ENCODE assay signal across 16 cellular contexts in the genomic region with DNA sequence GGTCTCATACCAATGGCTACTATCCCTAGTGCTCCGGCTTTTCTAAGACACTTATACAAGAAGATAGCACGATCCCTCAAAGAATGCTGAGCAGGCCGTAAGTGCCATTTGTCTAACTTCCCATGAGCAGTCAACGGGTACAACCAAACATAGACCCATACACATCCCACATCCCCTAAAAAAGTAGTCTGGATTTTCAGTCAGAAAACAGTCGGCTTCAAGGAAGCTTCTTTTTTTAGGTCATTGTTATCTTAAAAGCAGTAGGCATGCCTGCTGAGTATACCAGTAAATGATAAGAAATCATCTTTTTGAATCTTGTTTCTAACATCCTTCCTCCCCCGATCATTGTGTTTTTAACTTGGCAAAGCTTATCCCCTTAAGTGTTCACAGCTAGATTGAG. TPM values are rescaled to one million over a fixed set of nuclear protein-coding genes. Genes with fewer than 3 reads are reported as not detected.
A peak's percentile ranks its signal among the peaks of the same experiment; 100 is the strongest.
DNase-seq lines count a peak whose midpoint lies in the region; ATAC-seq and TF ChIP-seq lines count a peak whose summit lies in the region.
"Had no signal": no experiment of that assay in that cellular context is flagged by ENCODE, and none has a peak within 500 bp of the region (broad histone marks: within the 10 kb centered on the region; RNA-seq: fewer than 3 reads in every experiment).

No MANE protein-coding gene starts in this region.

- POLR2A ChIA-PET in activated CD8-positive, alpha-beta T cell treated with anti-CD3 and anti-CD28 coated beads for 36 hours (lab: Charles Lee) = no interaction called here
- POLR2A ChIA-PET in activated CD8-positive, alpha-beta T cell treated with anti-CD3 and anti-CD28 coated beads, Interleukin-2, amount 10 ng/mL, durations not matched to agents 7 days and 5 days (lab: Charles Lee) = no interaction called here
- POLR2A ChIA-PET in HEK293 (lab: Yijun Ruan, JAX) = no interaction called here
- POLR2A ChIA-PET in naive thymus-derived CD4-positive, alpha-beta T cell (lab: Charles Lee) = no interaction called here

- H3K36me3 ChIP-seq in HEK293 (ENCODE audit: control insufficient read depth in 2 of 2, insufficient read depth in 1 of 2, low read length in 2 of 2) = no peaks in the 10 kb centered on the region; a peak in 1 of 3 replicates
- H3K36me3 ChIP-seq in naive thymus-derived CD4-positive, alpha-beta T cell (ENCODE audit: control insufficient read depth in 2 of 3, insufficient read depth in 3 of 3, low read length in 3 of 3) = no peaks in the 10 kb centered on the region
- H3K36me3 ChIP-seq: BE2C had no signal

- no peaks in the 10 kb centered on the region for H3K27me3 Mint-ChIP-seq in activated CD8-positive, alpha-beta T cell treated with anti-CD3 and anti-CD28 coated beads for 36 hours
- no peaks in the 10 kb centered on the region for H3K27me3 Mint-ChIP-seq in activated CD8-positive, alpha-beta T cell treated with anti-CD3 and anti-CD28 coated beads, Interleukin-2, amount 10 ng/mL, durations not matched to agents 7 days and 5 days (ENCODE audit: low read depth)
- no peaks in the 10 kb centered on the region for H3K27me3 Mint-ChIP-seq in central memory CD8-positive, alpha-beta T cell
- H3K27me3 Mint-ChIP-seq in naive thymus-derived CD4-positive, alpha-beta T cell = no peaks in the 10 kb centered on the region

- no peak overlapping the region for H3K4me3 ChIP-seq in HEK293 (ENCODE audit: low read depth, low read length)
- H3K4me3 ChIP-seq in naive thymus-derived CD4-positive, alpha-beta T cell (ENCODE audit: low read length) = no peak overlapping the region

- no peak for TF ChIP-seq CTCF in activated CD8-positive, alpha-beta T cell treated with anti-CD3 and anti-CD28 coated beads for 36 hours (IDR thresholded peaks at IDR 0.05)
- no peak for TF ChIP-seq CTCF in HEK293 (tag by site-specific recombination; IDR thresholded peaks at IDR 0.05)

- peaks cover 19% of the 10 kb centered on the region for H3K36me3 Mint-ChIP-seq in activated CD8-positive, alpha-beta T cell treated with anti-CD3 and anti-CD28 coated beads for 36 hours (ENCODE audit: low read depth)
- peaks cover 12% of the 10 kb centered on the region for H3K36me3 Mint-ChIP-seq in activated CD8-positive, alpha-beta T cell treated with anti-CD3 and anti-CD28 coated beads, Interleukin-2, amount 10 ng/mL, durations not matched to agents 7 days and 5 days (ENCODE audit: low read depth)
- peaks cover 3% of the 10 kb centered on the region for H3K36me3 Mint-ChIP-seq in central memory CD8-positive, alpha-beta T cell (ENCODE audit: insufficient read depth)
- peaks cover 4 to 23% (median 20%) of the 10 kb centered on the region in 5 donors for H3K36me3 Mint-ChIP-seq in naive thymus-derived CD4-positive, alpha-beta T cell

- H3K4me1 Mint-ChIP-seq in activated CD8-positive, alpha-beta T cell treated with anti-CD3 and anti-CD28 coated beads for 36 hours (ENCODE audit: low read depth) = peaks cover 43% of the 10 kb centered on the region
- H3K4me1 Mint-ChIP-seq in activated CD8-positive, alpha-beta T cell treated with anti-CD3 and anti-CD28 coated beads, Interleukin-2, amount 10 ng/mL, durations not matched to agents 7 days and 5 days (ENCODE audit: low read depth) = peaks cover 20% of the 10 kb centered on the region
- peaks cover 37% of the 10 kb centered on the region for H3K4me1 Mint-ChIP-seq in central memory CD8-positive, alpha-beta T cell
- peaks cover 26 to 79% (median 61%) of the 10 kb centered on the region in 7 donors for H3K4me1 Mint-ChIP-seq in naive thymus-derived CD4-positive, alpha-beta T cell

- H3K4me1 ChIP-seq in HEK293 (ENCODE audit: control insufficient read depth, insufficient read depth, low read length) = peaks cover 4% of the 10 kb centered on the region; the same call in 1 of the 2 replicates
- H3K4me1 ChIP-seq in naive thymus-derived CD4-positive, alpha-beta T cell (ENCODE audit: control insufficient read depth in 2 of 2, insufficient read depth in 2 of 2, low read length in 2 of 2) = peaks cover 14 to 17% of the 10 kb centered on the region in 2 donors
- H3K4me1 ChIP-seq: BE2C had no signal

- H3K27ac ChIP-seq in HEK293 (ENCODE audit: extremely low read depth, low read depth, low read length) = no peak overlapping the region
- no peak overlapping the region for H3K27ac ChIP-seq in naive thymus-derived CD4-positive, alpha-beta T cell (ENCODE audit: low read depth, low read length)
- H3K27ac ChIP-seq: 22Rv1 had no signal

- no peaks in the 10 kb centered on the region for H3K9me3 Mint-ChIP-seq in activated CD8-positive, alpha-beta T cell treated with anti-CD3 and anti-CD28 coated beads for 36 hours
- H3K9me3 Mint-ChIP-seq in activated CD8-positive, alpha-beta T cell treated with anti-CD3 and anti-CD28 coated beads, Interleukin-2, amount 10 ng/mL, durations not matched to agents 7 days and 5 days (ENCODE audit: insufficient read depth) = no peaks in the 10 kb centered on the region
- no peaks in the 10 kb centered on the region for H3K9me3 Mint-ChIP-seq in central memory CD8-positive, alpha-beta T cell
- peaks cover 0 to 10% (median 0%) of the 10 kb centered on the region in 11 donors for H3K9me3 Mint-ChIP-seq in naive thymus-derived CD4-positive, alpha-beta T cell

- DNase-seq in activated CD8-positive, alpha-beta T cell treated with anti-CD3 and anti-CD28 coated beads for 36 hours = no peak
- no peak for DNase-seq in activated CD8-positive, alpha-beta T cell treated with anti-CD3 and anti-CD28 coated beads, Interleukin-2, amount 10 ng/mL, durations not matched to agents 7 days and 5 days
- no peak for DNase-seq in central memory CD8-positive, alpha-beta T cell (ENCODE audit: low spot score in 2 of 2)
- DNase-seq in naive thymus-derived CD4-positive, alpha-beta T cell = no peak
- DNase-seq in DMS153 (lab: John Stamatoyannopoulos, UW) = no peak
- DNase-seq in NCI-H1436 treated with DMSO at 0.1 percent for 48 hours (lab: John Stamatoyannopoulos, UW) = no peak
- no peak for DNase-seq in NK-92 treated with Interleukin-12 subunit alpha and Interleukin-12 subunit beta, amount 100 ng/mL, for 24 hours (lab: John Stamatoyannopoulos, UW)
- DNase-seq: BE2C, GF-D8, MV-4-11, NCI-H1436, NCI-H2081, NCI-H510A, NCI-H82 had no signal

- no peaks in the 10 kb centered on the region; the same call in 1 of the 2 replicates for H3K9me3 ChIP-seq in HEK293 (ENCODE audit: control insufficient read depth, insufficient read depth, low read depth, low read length)
- no peaks in the 10 kb centered on the region for H3K9me3 ChIP-seq in naive thymus-derived CD4-positive, alpha-beta T cell (ENCODE audit: control insufficient read depth in 2 of 3, low read length in 3 of 3)
- H3K9me3 ChIP-seq: BE2C had no signal

- H3K27me3 ChIP-seq in naive thymus-derived CD4-positive, alpha-beta T cell (ENCODE audit: control insufficient read depth in 2 of 2, insufficient read depth in 2 of 2, low read length in 2 of 2) = no peaks in the 10 kb centered on the region
- H3K27me3 ChIP-seq: BE2C had no signal

- no peak for ATAC-seq in activated CD8-positive, alpha-beta T cell treated with anti-CD3 and anti-CD28 coated beads for 36 hours
- no peak for ATAC-seq in activated CD8-positive, alpha-beta T cell treated with anti-CD3 and anti-CD28 coated beads, Interleukin-2, amount 10 ng/mL, durations not matched to agents 7 days and 5 days
- no peak for ATAC-seq in central memory CD8-positive, alpha-beta T cell (replicated peaks; ENCODE audit: extremely low read depth, poor library complexity, severe bottlenecking)
- no peak for ATAC-seq in naive thymus-derived CD4-positive, alpha-beta T cell

- peak overlapping the region; percentile 1 for H3K27ac Mint-ChIP-seq in activated CD8-positive, alpha-beta T cell treated with anti-CD3 and anti-CD28 coated beads for 36 hours
- H3K27ac Mint-ChIP-seq in activated CD8-positive, alpha-beta T cell treated with anti-CD3 and anti-CD28 coated beads, Interleukin-2, amount 10 ng/mL, durations not matched to agents 7 days and 5 days = no peak overlapping the region
- peak overlapping the region; percentile 19 for H3K27ac Mint-ChIP-seq in central memory CD8-positive, alpha-beta T cell (ENCODE audit: low read depth)
- peak overlapping the region in 5 of 9 donors; percentile 31 to 78 (median 34) for H3K27ac Mint-ChIP-seq in naive thymus-derived CD4-positive, alpha-beta T cell

- CTCF ChIA-PET in activated CD8-positive, alpha-beta T cell treated with anti-CD3 and anti-CD28 coated beads for 36 hours (lab: Charles Lee) = no interaction called here
- CTCF ChIA-PET in activated CD8-positive, alpha-beta T cell treated with anti-CD3 and anti-CD28 coated beads, Interleukin-2, amount 10 ng/mL, durations not matched to agents 7 days and 5 days (lab: Charles Lee) = no interaction called here
- CTCF ChIA-PET in HEK293 (lab: Yijun Ruan, JAX) = no interaction called here
- CTCF ChIA-PET in naive thymus-derived CD4-positive, alpha-beta T cell (lab: Charles Lee) = no interaction called here

- H3K4me3 Mint-ChIP-seq in activated CD8-positive, alpha-beta T cell treated with anti-CD3 and anti-CD28 coated beads for 36 hours = no peak overlapping the region
- H3K4me3 Mint-ChIP-seq in activated CD8-positive, alpha-beta T cell treated with anti-CD3 and anti-CD28 coated beads, Interleukin-2, amount 10 ng/mL, durations not matched to agents 7 days and 5 days = no peak overlapping the region
- no peak overlapping the region for H3K4me3 Mint-ChIP-seq in central memory CD8-positive, alpha-beta T cell
- H3K4me3 Mint-ChIP-seq in naive thymus-derived CD4-positive, alpha-beta T cell = peak overlapping the region in 7 of 10 donors; percentile 18 to 57 (median 50)

- intact Hi-C loops in activated CD8-positive, alpha-beta T cell treated with anti-CD3 and anti-CD28 coated beads for 36 hours (cut with micrococcal nuclease) = no loop called here
- intact Hi-C loops in naive thymus-derived CD4-positive, alpha-beta T cell (cut with micrococcal nuclease) = loop anchor here in 1 of 2 donors (2.0 to 5.0 kb wide), 4 partner anchors 15 to 48 kb away; a partner anchor contains a TSS

TF ChIP-seq in HEK293, 187 proteins besides CTCF, POLR2A, EP300 and RAD21 (continues in another document):
- no peak for TF ChIP-seq KLF16 (tag by site-specific recombination; IDR thresholded peaks at IDR 0.05)
- no peak for TF ChIP-seq ZNF266 (tag by site-specific recombination; IDR thresholded peaks at IDR 0.05; ENCODE audit: low read depth)

RNA-seq across cellular contexts. Expression of a gene that starts 19.8 kb away (rescaled TPM):
- 10 to 100 TPM; 81.1 to 85.6 TPM for total RNA-seq in activated CD8-positive, alpha-beta T cell treated with anti-CD3 and anti-CD28 coated beads for 36 hours
- 100 to 1,000 TPM; 113 to 119 TPM for total RNA-seq in activated CD8-positive, alpha-beta T cell treated with anti-CD3 and anti-CD28 coated beads, Interleukin-2, amount 10 ng/mL, durations not matched to agents 7 days and 5 days
- total RNA-seq in naive thymus-derived CD4-positive, alpha-beta T cell = 100 to 1,000 TPM; 113 to 146 (median 119) TPM
- 100 to 1,000 TPM; 140 to 157 TPM for polyA plus RNA-seq in naive thymus-derived CD4-positive, alpha-beta T cell

Comparison
In these comparisons a context has a peak if more than half of its experiments do, and no peak if none do; other contexts are left out.
1. H3K4me3 Mint-ChIP-seq: peak in naive thymus-derived CD4-positive, alpha-beta T cell (7 of 10); none in activated CD8-positive, alpha-beta T cell treated with anti-CD3 and anti-CD28 coated beads for 36 hours (single experiment), activated CD8-positive, alpha-beta T cell treated with anti-CD3 and anti-CD28 coated beads, Interleukin-2, amount 10 ng/mL, durations not matched to agents 7 days and 5 days (single experiment) and central memory CD8-positive, alpha-beta T cell (single experiment).